ENCODE assay signal across 34 cellular contexts in genomic region chr16:88837806-88838205, GRCh38. TPM values are rescaled to one million over a fixed set of nuclear protein-coding genes. Genes with fewer than 3 reads are reported as not detected.
DNase-seq lines count a peak whose midpoint lies in the region; ATAC-seq, FAIRE-seq and TF ChIP-seq lines count a peak whose summit lies in the region.
"Had no signal": no experiment of that assay in that cellular context is flagged by ENCODE, and none has a peak within 500 bp of the region (broad histone marks: within the 10 kb centered on the region; RNA-seq: fewer than 3 reads in every experiment).

No MANE protein-coding gene starts in this region.

- peaks cover 84% of the 10 kb centered on the region for H4K20me1 ChIP-seq in BLaER1
- H4K20me1 ChIP-seq in BLaER1 treated with 17β-estradiol and CSF1 and Interleukin-3, amounts not matched to agents 10 nM and 100 nM, result peaks cover 17 to 87% (median 49%) of the 10 kb centered on the region in 11 experiments; a peak in 18 of 22 replicates

- DNase-seq in RWPE1 (ENCODE audit: low spot score), result no peak
- DNase-seq in NK-92 (lab: John Stamatoyannopoulos, UW; ENCODE audit: unreplicated experiment), result no peak
- DNase-seq in small intestine, result no peak
- DNase-seq: 8988T; ACHN; AML-193; BE2C; C1 segment of cervical spinal cord; Caco-2; Calu3; CD4-positive, alpha-beta memory T cell; CD4-positive, alpha-beta T cell; CD4-positive, CD25-positive, alpha-beta regulatory T cell; CD8-positive, alpha-beta memory T cell; CD8-positive, alpha-beta T cell; COR-L47; DMS 273 treated with DMSO at 0.1 percent for 48 hours; DMS153; DMS53; DMS79; DMS79 treated with DMSO at 0.1 percent for 48 hours; DND-41; EL had no signal

- H3K4me3 ChIP-seq in BLaER1, result no peak overlapping the region
- H3K4me3 ChIP-seq in BLaER1 treated with 17β-estradiol and CSF1 and Interleukin-3, amounts not matched to agents 10 nM and 100 nM, result 0 out of 20 replicates have a peak overlapping the region, but pooled peaks of 1 of the 10 experiments have one; percentile 10
- no peak overlapping the region for H3K4me3 ChIP-seq in small intestine (ENCODE audit: low read depth in 1 of 2, low read length in 2 of 2)
- H3K4me3 ChIP-seq: A549 had no signal

- no peak for ATAC-seq in GM18873 (IDR thresholded peaks at IDR 0.05; ENCODE audit: low FRiP score, unreplicated experiment)
- ATAC-seq: A549; CD8-positive, alpha-beta T cell had no signal

- FAIRE-seq in small intestine (lab: Jason Lieb, UNC), result no peak
- FAIRE-seq: A204.1, A549, D721Med had no signal

- H3K4me1 ChIP-seq in BLaER1, result peaks cover 84% of the 10 kb centered on the region
- H3K4me1 ChIP-seq in BLaER1 treated with 17β-estradiol and CSF1 and Interleukin-3, amounts not matched to agents 10 nM and 100 nM, result peaks cover 51 to 94% (median 85%) of the 10 kb centered on the region in 10 experiments
- no peaks in the 10 kb centered on the region for H3K4me1 ChIP-seq in small intestine (ENCODE audit: control insufficient read depth in 2 of 2, insufficient read depth in 1 of 2, low read depth in 1 of 2, low read length in 1 of 2)
- H3K4me1 ChIP-seq: A549, BE2C, Caco-2 had no signal

- peak overlapping the region; percentile 39; the same call in 1 of the 2 replicates for H3K9ac ChIP-seq in BLaER1
- peak overlapping the region; percentile 10 to 80 (median 54); a peak in 18 of 22 replicates for H3K9ac ChIP-seq in BLaER1 treated with 17β-estradiol and CSF1 and Interleukin-3, amounts not matched to agents 10 nM and 100 nM

- H3K27me3 ChIP-seq in BLaER1 (peaks cover 16% of the 10 kb centered on the region), small intestine (ENCODE audit: control insufficient read depth in 2 of 2, insufficient read depth in 2 of 2, low read length in 2 of 2) (no peaks in the 10 kb centered on the region)
- peaks cover 10 to 20% (median 15%) of the 10 kb centered on the region in 11 experiments; a peak in 20 of 22 replicates for H3K27me3 ChIP-seq in BLaER1 treated with 17β-estradiol and CSF1 and Interleukin-3, amounts not matched to agents 10 nM and 100 nM
- H3K27me3 ChIP-seq: BE2C had no signal

- no peaks in the 10 kb centered on the region for H3K9me3 ChIP-seq in BLaER1
- H3K9me3 ChIP-seq in BLaER1 treated with 17β-estradiol and CSF1 and Interleukin-3, amounts not matched to agents 10 nM and 100 nM (replicated peaks in 1 of 11), result no peaks in the 10 kb centered on the region
- H3K9me3 ChIP-seq in small intestine (ENCODE audit: control insufficient read depth, low read depth), result no peaks in the 10 kb centered on the region
- H3K9me3 ChIP-seq: A549, BE2C, Caco-2 had no signal

- peaks cover 39% of the 10 kb centered on the region for H3K36me3 ChIP-seq in BLaER1
- peaks cover 8 to 56% (median 32%) of the 10 kb centered on the region in 11 experiments; a peak in 19 of 22 replicates for H3K36me3 ChIP-seq in BLaER1 treated with 17β-estradiol and CSF1 and Interleukin-3, amounts not matched to agents 10 nM and 100 nM
- peaks cover 3 to 5% of the 10 kb centered on the region in 2 donors for H3K36me3 ChIP-seq in small intestine (ENCODE audit: control insufficient read depth in 2 of 2, insufficient read depth in 2 of 2, low read length in 2 of 2)
- H3K36me3 ChIP-seq: BE2C had no signal

- WGBS in small intestine, 3 donors, result 86 to 93% (median 91%) methylated on average over 20 of the region's 20 CpGs

- peak overlapping the region; percentile 77 for H3K4me2 ChIP-seq in BLaER1
- H3K4me2 ChIP-seq in BLaER1 treated with 17β-estradiol and CSF1 and Interleukin-3, amounts not matched to agents 10 nM and 100 nM, result peak overlapping the region; percentile 68 to 97 (median 92)
- H3K4me2 ChIP-seq: A549 had no signal

- H3K27ac ChIP-seq in BLaER1 (peak overlapping the region; percentile 0; the same call in 1 of the 2 replicates), RWPE1 (0 out of 2 replicates have a peak overlapping the region, but pooled peaks have one; percentile 3), small intestine (ENCODE audit: low read depth in 1 of 2, low read length in 1 of 2) (no peak overlapping the region)
- H3K27ac ChIP-seq in BLaER1 treated with 17β-estradiol and CSF1 and Interleukin-3, amounts not matched to agents 10 nM and 100 nM, result peak overlapping the region in 9 of 11 experiments; percentile 10 to 88 (median 84); a peak in 16 of 22 replicates
- H3K27ac ChIP-seq: 22Rv1, A549, C4-2B had no signal

- POLR2A ChIA-PET in RWPE1 (lab: Yijun Ruan, JAX; ENCODE audit: low non-redundant PET), result no interaction called here

- CTCF ChIA-PET in RWPE1 (lab: Yijun Ruan, JAX), result interaction anchor here (1.7 kb wide), 1 partner anchor 19 kb away, joined by 7 read pairs; the partner anchor contains the start of genes GALNS and TRAPPC2L

- no peak for TF ChIP-seq CTCF in RWPE1 (conservative IDR thresholded peaks at IDR 0.05; ENCODE audit: low read depth)

RNA-seq across cellular contexts. Expression of gene GALNS, which starts 18.9 kb away (rescaled TPM):
- 10 to 100 TPM; 28.3 to 35.4 (median 32.4) TPM for polyA plus RNA-seq in small intestine

RNA-seq across cellular contexts. Expression of gene TRAPPC2L, which starts 19.1 kb away (rescaled TPM):
- polyA plus RNA-seq in small intestine, result 10 to 100 TPM; 46.6 to 84.8 (median 60.6) TPM

RNA-seq across cellular contexts. Expression of gene APRT, which starts 26.1 kb away (rescaled TPM):
- 100 to 1,000 TPM; 197 to 255 (median 247) TPM for polyA plus RNA-seq in small intestine

RNA-seq across cellular contexts. Expression of gene PABPN1L, which starts 28.7 kb away (rescaled TPM):
- polyA plus RNA-seq in small intestine, result not detected
- polyA plus RNA-seq: A549; AG04450; BJ; CD14-positive monocyte; CD4-positive, alpha-beta memory T cell; CD4-positive, CD25-positive, alpha-beta regulatory T cell; CD8-positive, alpha-beta memory T cell had no signal

RNA-seq across cellular contexts. Expression of gene CDT1, which starts 34.2 kb away (rescaled TPM):
- polyA plus RNA-seq in small intestine, result 10 to 100 TPM in 1 of 3 donors, 1 to 10 TPM in 2; 1.1 to 16.7 (median 2.2) TPM

Comparison
In these comparisons a context has a peak if more than half of its experiments do, and no peak if none do; other contexts are left out.
1. H3K27ac ChIP-seq: peak in BLaER1 (single experiment), BLaER1 treated with 17β-estradiol and CSF1 and Interleukin-3, amounts not matched to agents 10 nM and 100 nM (9 of 11) and RWPE1 (single experiment); none in small intestine (0 of 2).